17 cellular contexts compared by ENCODE assay signal in the genomic region with DNA sequence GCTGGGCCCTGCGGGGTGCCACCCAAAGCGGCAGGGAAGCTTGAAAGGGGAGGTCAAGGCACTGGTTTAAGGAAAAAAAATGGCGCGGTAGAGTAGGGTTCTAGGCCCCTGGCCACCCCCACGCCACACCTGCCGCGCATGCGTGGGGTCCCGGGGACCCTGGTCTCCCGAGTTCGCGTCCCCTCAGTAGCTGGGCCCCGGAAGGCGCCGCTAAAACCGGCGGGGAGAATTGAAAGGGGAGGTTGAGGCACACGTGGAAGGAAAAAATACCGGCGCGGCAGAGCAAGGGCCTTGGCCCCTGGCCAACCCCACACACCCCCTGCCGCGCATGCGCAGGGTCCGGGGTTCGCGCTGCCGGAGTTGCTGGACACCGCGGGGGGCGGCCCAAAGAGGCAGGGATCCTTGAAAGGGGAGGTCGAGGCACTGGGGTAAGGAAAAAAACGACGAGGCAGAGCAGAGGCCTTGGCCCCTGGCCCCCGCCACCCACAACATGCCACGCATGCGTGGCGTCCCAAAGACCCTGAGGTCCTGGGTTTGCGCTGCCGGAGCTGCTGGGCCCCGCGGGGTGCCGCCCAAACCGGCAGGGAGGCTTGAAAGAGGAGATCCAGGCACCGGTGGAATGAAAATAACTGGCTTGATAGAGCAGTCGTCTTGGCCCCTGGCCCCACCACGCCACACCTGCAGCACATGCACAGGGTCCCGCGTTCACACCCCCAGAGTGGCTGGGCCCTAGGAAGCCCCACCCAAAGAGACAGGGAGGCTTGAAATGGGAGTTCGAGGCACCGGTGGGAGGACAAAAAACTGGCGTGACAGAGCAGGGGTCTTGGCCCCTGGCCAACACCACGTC.
"Had no signal": no experiment of that assay in that cellular context is flagged by ENCODE, and none has a peak within 500 bp of the region (broad histone marks: within the 10 kb centered on the region; RNA-seq: fewer than 3 reads in every experiment).

No MANE protein-coding gene starts in this region.

- H3K27ac ChIP-seq: neural progenitor cell, prostate gland, right atrium auricular region had no signal

- H3K4me2 ChIP-seq: neural progenitor cell had no signal

- H3K9ac ChIP-seq: neural progenitor cell had no signal

- H2AFZ ChIP-seq: neural progenitor cell had no signal

- H3K4me1 ChIP-seq: neural progenitor cell, prostate gland, right atrium auricular region had no signal

- ATAC-seq: activated CD8-positive, alpha-beta memory T cell treated with anti-CD3 and anti-CD28 coated beads, Interleukin-2, amount 10 ng/mL, durations not matched to agents 7 days and 5 days; activated naive CD8-positive, alpha-beta T cell treated with anti-CD3 and anti-CD28 coated beads, Interleukin-2, amount 50 U/mL, for 24 hours; naive thymus-derived CD4-positive, alpha-beta T cell; stimulated activated naive CD8-positive, alpha-beta T cell treated with anti-CD3 and anti-CD28 coated beads, Interleukin-15, Interleukin-2, amounts not matched to agents 100 U/mL and 50 U/mL, for 24 hours had no signal

- H3K36me3 ChIP-seq: neural progenitor cell, prostate gland, right atrium auricular region had no signal

- DNase-seq: activated B cell treated with CpG ODN at 0.5 μM for 24 hours; activated CD4-positive, alpha-beta memory T cell treated with anti-CD3 and anti-CD28 coated beads for 36 hours; activated CD4-positive, alpha-beta T cell treated with anti-CD3 and anti-CD28 coated beads for 4 hours; activated CD8-positive, alpha-beta memory T cell treated with anti-CD3 and anti-CD28 coated beads, Interleukin-2, amount 10 ng/mL, durations not matched to agents 7 days and 5 days; activated naive CD4-positive, alpha-beta T cell treated with anti-CD3 and anti-CD28 coated beads for 36 hours; activated naive CD8-positive, alpha-beta T cell treated with anti-CD3 and anti-CD28 coated beads, Interleukin-2, amount 50 U/mL, for 24 hours; anterior cingulate cortex; caudate nucleus; naive thymus-derived CD4-positive, alpha-beta T cell; stimulated activated CD4-positive, alpha-beta T cell treated with anti-CD3 and anti-CD28 coated beads, Interleukin-12 subunit alpha, Interleukin-12 subunit beta, amount 100 ng/mL, for 4 hours; stimulated activated CD4-positive, alpha-beta T cell treated with anti-CD3 and anti-CD28 coated beads, Interleukin-1b, Interleukin-23, amount 100 ng/mL, for 48 hours; stimulated activated naive CD8-positive, alpha-beta T cell treated with anti-CD3 and anti-CD28 coated beads, Interleukin-15, Interleukin-2, amounts not matched to agents 100 U/mL and 50 U/mL, for 24 hours; substantia nigra; trophoblast cell had no signal

- H3K9me3 ChIP-seq: prostate gland, right atrium auricular region had no signal

- H3K27me3 ChIP-seq: neural progenitor cell, right atrium auricular region had no signal

- H3K4me3 ChIP-seq: neural progenitor cell, prostate gland, right atrium auricular region had no signal
